Comparison of ENCODE assay signal across 8 cellular contexts in the genomic region with DNA sequence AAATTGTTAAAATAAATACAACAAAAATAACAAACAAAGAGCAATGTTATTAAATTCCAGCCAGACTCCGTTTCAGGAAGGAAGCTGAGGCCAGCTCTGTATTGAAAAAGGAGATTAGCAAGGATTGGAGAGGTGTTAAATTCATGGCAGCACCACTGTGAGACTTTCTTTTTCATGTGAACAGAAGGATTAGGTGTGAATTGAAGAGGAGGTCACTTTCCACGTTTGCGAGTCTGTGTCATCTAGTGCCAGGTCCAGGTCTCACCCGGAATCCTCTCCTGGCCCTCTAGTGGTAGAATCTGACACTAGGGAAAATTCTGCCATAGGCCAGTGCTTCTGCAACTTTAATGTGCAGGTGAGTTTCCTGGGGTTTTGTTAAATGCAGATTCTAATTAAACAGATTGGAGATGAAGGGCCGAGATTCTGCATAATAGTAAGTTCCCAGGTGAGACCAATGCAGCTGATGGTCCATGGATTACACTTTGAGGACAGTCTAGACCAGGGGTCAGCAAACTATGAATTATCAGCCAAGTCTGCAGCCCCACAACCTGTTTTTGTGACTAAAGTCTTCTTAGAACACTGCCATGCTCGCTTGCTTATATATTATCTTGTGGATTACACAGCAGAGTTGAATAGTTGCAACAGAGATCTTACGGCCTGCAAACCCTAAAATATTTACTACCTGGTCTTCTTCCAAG. TPM values are rescaled to one million over a fixed set of nuclear protein-coding genes. Genes with fewer than 3 reads are reported as not detected.
A peak's percentile ranks its signal among the peaks of the same experiment; 100 is the strongest.
DNase-seq lines count a peak whose midpoint lies in the region; ATAC-seq and TF ChIP-seq lines count a peak whose summit lies in the region.

No MANE protein-coding gene starts in this region.

- H3K4me3 ChIP-seq in WERI-Rb-1 (ENCODE audit: low read depth, low read length) (no peak overlapping the region), gastrocnemius medialis (peak overlapping the region in 1 of 4 donors; percentile 9)

- peaks cover 6 to 7% of the 10 kb centered on the region in 2 donors for H3K4me1 ChIP-seq in gastrocnemius medialis

- H3K27me3 ChIP-seq in WERI-Rb-1 (ENCODE audit: insufficient read depth, low read depth, severe bottlenecking) = no peaks in the 10 kb centered on the region
- no peaks in the 10 kb centered on the region for H3K27me3 ChIP-seq in gastrocnemius medialis

- in situ Hi-C loops in gastrocnemius medialis (cut with MboI; ENCODE audit: low sequenced_read_pairs in 4 of 4) = no loop called here

- TF ChIP-seq POLR2A in gastrocnemius medialis (IDR thresholded peaks at IDR 0.05) = no peak

- DNase-seq in activated CD4-positive, alpha-beta T cell treated with anti-CD3 and anti-CD28 coated beads for 48 hours = peak; percentile 33
- DNase-seq in activated CD4-positive, alpha-beta T cell treated with anti-CD3 and anti-CD28 coated beads for 1 hour = no peak
- DNase-seq in HT1080 (ENCODE audit: low read depth) (peak; percentile 24), WERI-Rb-1 (peak; percentile 63), head of caudate nucleus (peak in 29 of 42 donors; percentile 34 to 88 (median 65)), gastrocnemius medialis (peak in 1 of 2 donors; percentile 17), NCI-H774 (lab: John Stamatoyannopoulos, UW) (no peak)

- H3K27ac ChIP-seq in WERI-Rb-1 (no peak overlapping the region), gastrocnemius medialis (no peak overlapping the region)

- H3K36me3 ChIP-seq in WERI-Rb-1 (no peaks in the 10 kb centered on the region), gastrocnemius medialis (no peaks in the 10 kb centered on the region)

- ATAC-seq in gastrocnemius medialis (peak; percentile 76 to 79), HG02759 (IDR thresholded peaks at IDR 0.05; ENCODE audit: unreplicated experiment) (no peak)

- TF ChIP-seq CTCF in WERI-Rb-1 (IDR thresholded peaks at IDR 0.05; ENCODE audit: low read depth, low read length) = peak; percentile 83
- peak; percentile 45 to 79 (median 71) for TF ChIP-seq CTCF in gastrocnemius medialis (IDR thresholded peaks at IDR 0.05 in 4 of 5, conservative IDR thresholded peaks at IDR 0.05 in 1 of 5)

- intact Hi-C loops in head of caudate nucleus (cut with DNase I) = no loop called here
- intact Hi-C loops in gastrocnemius medialis (cut with DNase I; ENCODE audit: low total_unique reads) = loop anchor here (1.0 kb wide), 1 partner anchor 38 kb away; no protein-coding TSS in a partner anchor

- no peaks in the 10 kb centered on the region for H3K9me3 ChIP-seq in WERI-Rb-1 (ENCODE audit: severe bottlenecking)
- H3K9me3 ChIP-seq in gastrocnemius medialis = no peaks in the 10 kb centered on the region

RNA-seq across cellular contexts. Expression of a gene that starts 9.2 kb away (rescaled TPM):
- not detected in 2 replicates for total RNA-seq in HT1080 (2014; rRNA removed; shearing (Covaris generic))
- polyA plus RNA-seq in HT1080 (2015; cell fraction: cytosol; rRNA removed) = 0.02 and 0.05 TPM in 2 replicates
- polyA plus RNA-seq in HT1080 (2015; cell fraction: nucleus; rRNA removed) = 0.22 TPM in 1 of 2 replicates, not detected in the other
- total RNA-seq in gastrocnemius medialis = under 1 TPM; 0.23 to 0.36 (median 0.31) TPM

Comparison
In these comparisons a context has a peak if more than half of its experiments do, and no peak if none do; other contexts are left out.
1. DNase-seq: peak in activated CD4-positive, alpha-beta T cell treated with anti-CD3 and anti-CD28 coated beads for 48 hours (single experiment), HT1080 (single experiment), WERI-Rb-1 (single experiment) and head of caudate nucleus (29 of 42); none in activated CD4-positive, alpha-beta T cell treated with anti-CD3 and anti-CD28 coated beads for 1 hour (single experiment) and NCI-H774 (single experiment).